Comparison of ENCODE assay signal across 22 cellular contexts in the genomic region with DNA sequence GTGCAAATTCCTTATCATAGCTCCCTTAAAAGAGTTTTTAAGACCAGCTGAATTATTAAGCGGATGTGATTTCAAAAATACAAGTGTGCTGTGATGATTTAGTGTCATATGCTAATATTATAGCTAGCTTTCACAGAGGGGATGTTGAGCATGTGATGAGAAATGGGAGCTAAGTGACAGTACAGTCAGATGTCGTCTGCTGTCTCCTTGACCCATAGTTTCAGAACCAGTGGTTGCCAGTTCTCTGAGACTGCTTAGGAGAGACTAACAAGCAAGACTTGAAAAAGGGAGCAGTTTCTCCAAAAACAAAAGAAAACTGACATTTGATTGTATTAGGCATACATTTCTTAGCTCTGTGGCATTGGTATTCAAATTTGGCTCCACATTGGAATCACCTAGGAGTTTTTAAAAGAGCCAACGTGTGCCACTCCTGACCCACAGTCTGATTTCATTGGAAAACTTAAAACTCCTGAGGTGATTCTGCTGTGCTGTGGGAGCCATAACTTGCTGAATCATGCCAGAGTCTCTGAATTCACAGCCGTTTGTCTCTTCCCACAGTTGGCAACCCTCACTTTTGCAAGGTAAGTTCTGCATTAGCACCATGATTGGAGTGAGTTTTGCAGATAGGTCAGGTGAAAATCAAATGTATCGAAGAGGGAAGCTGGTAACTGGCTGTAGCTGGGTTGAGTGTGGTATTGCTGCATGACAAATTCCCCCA.
"Had no signal": no experiment of that assay in that cellular context is flagged by ENCODE, and none has a peak within 500 bp of the region (broad histone marks: within the 10 kb centered on the region; RNA-seq: fewer than 3 reads in every experiment).

No MANE protein-coding gene starts in this region.

- H3K4me1 ChIP-seq: SJSA1 had no signal

- H3K9me3 ChIP-seq: SJSA1 had no signal

- H3K27ac ChIP-seq: HL-60, SJSA1, SK-N-MC had no signal

- DNase-seq: Kasumi-1, KG1, MM.1S, NCI-H1092 treated with DMSO at 0.1 percent for 48 hours, NCI-H1436, NCI-H187, NCI-H2029, NCI-H2081 treated with DMSO at 0.1 percent for 48 hours, NCI-H2171, NCI-H226, NCI-H446, NCI-H510A, NCI-H524 treated with DMSO at 0.1 percent for 48 hours, NCI-H69, NCI-H774, Right ventricle myocardium superior, RPMI8226, SIG-M5 had no signal

- H3K4me3 ChIP-seq: SJSA1, SK-N-MC had no signal

- H3K27me3 ChIP-seq: SJSA1 had no signal

- FAIRE-seq: RCC 7860 had no signal

- H3K36me3 ChIP-seq: SJSA1 had no signal
